23 cellular contexts compared by ENCODE assay signal in the genomic region with DNA sequence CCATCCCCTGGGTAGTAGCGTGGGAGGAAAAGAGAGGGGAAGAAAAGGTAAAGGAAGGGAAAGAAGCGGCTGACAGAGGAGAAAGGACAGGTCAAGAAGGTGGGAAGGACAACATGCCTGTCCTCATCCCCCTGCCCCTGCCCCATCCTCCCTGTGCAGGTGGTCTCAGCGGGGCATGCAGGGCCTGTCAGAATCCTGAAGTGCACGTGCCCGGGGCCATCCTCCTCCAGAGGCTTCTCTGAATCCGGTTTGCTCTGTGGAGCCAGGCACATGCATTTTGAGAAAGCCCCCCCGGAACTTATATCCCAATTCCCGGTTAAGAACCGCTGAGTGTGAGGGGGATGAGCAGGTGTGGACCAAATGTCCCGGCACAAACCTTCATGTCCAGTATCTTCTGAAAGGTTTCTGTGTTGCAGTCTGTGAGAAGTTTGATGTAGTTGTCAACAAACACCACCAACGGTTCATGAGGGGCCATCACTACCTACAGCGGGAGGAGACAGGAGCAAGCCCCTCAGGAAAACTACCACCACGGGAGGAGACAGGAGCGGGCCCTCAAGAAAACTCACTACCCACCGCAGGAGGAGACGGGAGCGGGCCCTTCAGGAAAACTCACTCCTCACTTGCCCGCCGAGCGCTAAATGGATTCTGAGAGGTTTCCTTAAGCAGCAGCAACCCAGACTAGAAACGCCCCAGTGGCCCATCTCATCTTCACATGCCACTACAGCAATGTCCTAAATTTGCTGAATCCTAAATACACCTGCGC.
"Had no signal": no experiment of that assay in that cellular context is flagged by ENCODE, and none has a peak within 500 bp of the region (broad histone marks: within the 10 kb centered on the region; RNA-seq: fewer than 3 reads in every experiment).

No MANE protein-coding gene starts in this region.

- H2AFZ ChIP-seq: parathyroid adenoma had no signal

- H3K27me3 ChIP-seq: adrenal gland, ascending aorta, breast epithelium, gastroesophageal sphincter, sigmoid colon, upper lobe of right lung had no signal

- H3K4me1 ChIP-seq: adrenal gland, ascending aorta, breast epithelium, gastroesophageal sphincter, parathyroid adenoma, upper lobe of right lung had no signal

- H3K9ac ChIP-seq: parathyroid adenoma had no signal

- H3K4me3 ChIP-seq: adrenal gland, ascending aorta, breast epithelium, gastroesophageal sphincter, sigmoid colon, thoracic aorta, upper lobe of right lung had no signal

- ATAC-seq: activated CD4-positive, alpha-beta T cell treated with anti-CD3 and anti-CD28 coated beads for 36 hours; activated naive CD4-positive, alpha-beta T cell treated with anti-CD3 and anti-CD28 coated beads, Interleukin-2, amount 50 U/mL, for 72 hours; effector memory CD8-positive, alpha-beta T cell; gastroesophageal sphincter; SK-N-SH treated with all-trans-retinoic acid at 6 μM for 48 hours; T-cell had no signal

- H3K27ac ChIP-seq: adrenal gland, ascending aorta, breast epithelium, epithelial cell of prostate, gastroesophageal sphincter, parathyroid adenoma, thoracic aorta, upper lobe of right lung had no signal

- DNase-seq: activated B cell treated with CpG ODN at 0.5 μM for 24 hours; activated CD4-positive, alpha-beta memory T cell treated with anti-CD3 and anti-CD28 coated beads, Interleukin-2, amount 10 ng/mL, durations not matched to agents 7 days and 5 days; activated CD4-positive, alpha-beta T cell treated with anti-CD3 and anti-CD28 coated beads for 36 hours; activated gamma-delta T cell; adrenal gland; effector memory CD8-positive, alpha-beta T cell; head of caudate nucleus; hypothalamus; left ventricle myocardium superior; nucleus accumbens; sigmoid colon; stimulated activated CD4-positive, alpha-beta T cell treated with anti-CD3 and anti-CD28 coated beads, Interleukin-4, amount 100 ng/mL, for 1 hour; stimulated activated naive CD4-positive, alpha-beta T cell treated with Interleukin-2 at 50 U/mL for 16 hours; T-cell; upper lobe of right lung had no signal

- H3K9me3 ChIP-seq: adrenal gland, ascending aorta, breast epithelium, gastroesophageal sphincter, sigmoid colon, thoracic aorta, upper lobe of right lung had no signal
